15 cellular contexts compared by ENCODE assay signal in the genomic region with DNA sequence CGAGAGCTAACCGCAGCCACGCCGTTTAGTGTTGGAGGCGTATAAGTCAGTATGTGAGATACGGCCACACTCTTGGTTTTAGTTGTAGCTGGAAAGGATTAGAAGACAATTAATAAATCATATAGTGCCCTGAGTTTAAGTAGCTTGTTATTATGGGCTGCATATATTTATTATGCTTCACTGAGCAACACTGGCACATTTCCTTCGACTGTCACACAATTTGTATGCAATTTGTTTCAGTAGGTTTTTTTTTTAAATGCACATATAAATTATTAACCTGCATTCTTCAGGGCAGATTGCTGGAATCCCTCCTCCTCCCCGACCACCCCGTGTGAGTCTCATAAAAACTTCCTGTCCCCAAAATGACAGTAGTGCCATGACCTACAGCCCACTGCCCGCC. TPM values are rescaled to one million over a fixed set of nuclear protein-coding genes. Genes with fewer than 3 reads are reported as not detected.
DNase-seq lines count a peak whose midpoint lies in the region; ATAC-seq and TF ChIP-seq lines count a peak whose summit lies in the region.
"Had no signal": no experiment of that assay in that cellular context is flagged by ENCODE, and none has a peak within 500 bp of the region (broad histone marks: within the 10 kb centered on the region; RNA-seq: fewer than 3 reads in every experiment).

No MANE protein-coding gene starts in this region.

- intact Hi-C loops in psoas muscle (cut with DNase I), result loop anchor here in 1 of 2 donors (5.0 kb wide), 1 partner anchor 39 kb away; no protein-coding TSS in a partner anchor

- peak overlapping the region; percentile 0 for H3K4me2 ChIP-seq in mesenchymal stem cell (ENCODE audit: low read length, poor library complexity, severe bottlenecking)
- H3K4me2 ChIP-seq: GM23338 had no signal

- no peak overlapping the region for H2BK12ac ChIP-seq in mesenchymal stem cell (ENCODE audit: low read length in 2 of 2)

- peak overlapping the region; percentile 76 for H2AK5ac ChIP-seq in mesenchymal stem cell (ENCODE audit: low read length, severe bottlenecking)

- no peak overlapping the region for H3K14ac ChIP-seq in mesenchymal stem cell (ENCODE audit: low read length in 2 of 2)

- ATAC-seq in psoas muscle, result no peak
- no peak for ATAC-seq in HG03520 (IDR thresholded peaks at IDR 0.05; ENCODE audit: unreplicated experiment)
- ATAC-seq: GM23338 had no signal

- WGBS in mesenchymal stem cell, result 86% methylated on average over 9 of the region's 10 CpGs
- whole genome bisulfite sequencing in psoas muscle, 3 donors, result 81 to 87% (median 83%) methylated on average over 10 of the region's 10 CpGs

- H3K4me1 ChIP-seq in mesenchymal stem cell (ENCODE audit: control insufficient read depth, insufficient read depth, low read depth, low read length) (peaks cover 43% of the 10 kb centered on the region), psoas muscle (peaks cover 23% of the 10 kb centered on the region)
- H3K4me1 ChIP-seq: Caco-2 had no signal

- H3K27ac ChIP-seq in SK-N-MC (no peak overlapping the region), mesenchymal stem cell (ENCODE audit: low read length, poor library complexity, severe bottlenecking) (peak overlapping the region; percentile 48), psoas muscle (peak overlapping the region; percentile 78)
- H3K27ac ChIP-seq: C4-2B had no signal

- H3K23ac ChIP-seq in mesenchymal stem cell (ENCODE audit: low read length in 2 of 2), result no peak overlapping the region

- no peak for TF ChIP-seq CTCF in psoas muscle (IDR thresholded peaks at IDR 0.05)

- H3K9me3 ChIP-seq in SK-N-MC (ENCODE audit: low read depth, low read length) (no peaks in the 10 kb centered on the region), mesenchymal stem cell (ENCODE audit: control insufficient read depth, low read length) (no peaks in the 10 kb centered on the region), psoas muscle (no peaks in the 10 kb centered on the region)
- H3K9me3 ChIP-seq: Caco-2 had no signal

- H3K4me3 ChIP-seq in SK-N-MC, result peak overlapping the region; percentile 46
- H3K4me3 ChIP-seq in mesenchymal stem cell (ENCODE audit: insufficient read depth in 1 of 2, low read depth in 1 of 2, low read length in 2 of 2), result no peak overlapping the region
- H3K4me3 ChIP-seq in psoas muscle, result no peak overlapping the region
- H3K4me3 ChIP-seq: GM23338 had no signal

- H4K91ac ChIP-seq in mesenchymal stem cell (ENCODE audit: low read length), result no peak overlapping the region

- peaks cover 51% of the 10 kb centered on the region for H3K79me1 ChIP-seq in mesenchymal stem cell (replicated peaks; ENCODE audit: low read length, poor library complexity, severe bottlenecking)

- H2BK5ac ChIP-seq in mesenchymal stem cell (ENCODE audit: low read depth, low read length, poor library complexity, severe bottlenecking), result no peak overlapping the region

- no peak overlapping the region for H2BK120ac ChIP-seq in mesenchymal stem cell (ENCODE audit: low read depth, low read length)

- no peak overlapping the region for H2BK15ac ChIP-seq in mesenchymal stem cell (ENCODE audit: low read depth, poor library complexity, severe bottlenecking)

- no peak overlapping the region for H2AFZ ChIP-seq in mesenchymal stem cell (ENCODE audit: low read depth, low read length)
- H2AFZ ChIP-seq: GM23338 had no signal

- no peak overlapping the region for H3K4ac ChIP-seq in mesenchymal stem cell (ENCODE audit: low read depth in 1 of 2, low read length in 2 of 2)

- H3K36me3 ChIP-seq in SK-N-MC (ENCODE audit: insufficient read depth, low read length), result no peaks in the 10 kb centered on the region
- H3K36me3 ChIP-seq in mesenchymal stem cell (ENCODE audit: control insufficient read depth in 1 of 2, insufficient read depth in 2 of 2, low read depth in 1 of 2, low read length in 2 of 2), result peaks cover 0 to 34% of the 10 kb centered on the region in 2 experiments
- no peaks in the 10 kb centered on the region for H3K36me3 ChIP-seq in psoas muscle (ENCODE audit: insufficient read depth in 1 of 2, low read depth in 1 of 2)

- H3K27me3 ChIP-seq in mesenchymal stem cell (ENCODE audit: control insufficient read depth in 1 of 2, insufficient read depth in 1 of 2, low read length in 2 of 2), result peaks cover 0 to 42% of the 10 kb centered on the region in 2 experiments
- no peaks in the 10 kb centered on the region for H3K27me3 ChIP-seq in psoas muscle (ENCODE audit: insufficient read depth in 3 of 3, low read length in 2 of 3)

- H4K8ac ChIP-seq in mesenchymal stem cell (ENCODE audit: low read length), result no peak overlapping the region

- DNase-seq in SK-N-MC (ENCODE audit: low read depth, low spot score) (peak; percentile 56), mesenchymal stem cell (no peak), psoas muscle (no peak), T-helper 1 cell (no peak), amniotic stem cell (lab: John Stamatoyannopoulos, UW) (no peak)
- DNase-seq in activated naive CD4-positive, alpha-beta T cell (lab: John Stamatoyannopoulos, UW), result no peak
- DNase-seq: AML-193; Caco-2; CD4-positive, alpha-beta T cell; GDM1; HCEC 1CT had no signal

- no peak overlapping the region for H3K18ac ChIP-seq in mesenchymal stem cell (ENCODE audit: low read depth in 1 of 2, low read length in 2 of 2)

- no peak overlapping the region for H3K9ac ChIP-seq in SK-N-MC (ENCODE audit: insufficient read length)
- no peak overlapping the region for H3K9ac ChIP-seq in mesenchymal stem cell (ENCODE audit: low read length)

RNA-seq across cellular contexts. Expression of gene PKNOX2, which starts 56.9 kb away (rescaled TPM):
- polyA plus RNA-seq in mesenchymal stem cell (2013, experiment 1 of 2), result 3.7 TPM
- 3.4 TPM for polyA plus RNA-seq in mesenchymal stem cell (2013, experiment 2 of 2)
- 10 to 100 TPM; 14.5 to 30.5 (median 26.4) TPM for total RNA-seq in psoas muscle
- polyA plus RNA-seq in psoas muscle, result 1 to 10 TPM; 1.8 to 8.8 (median 4.1) TPM
- total RNA-seq: Caco-2; CD4-positive, alpha-beta T cell had no signal
- polyA plus RNA-seq: IgD-negative memory B cell had no signal
